Comparison of ENCODE assay signal across 14 cellular contexts in the genomic region with DNA sequence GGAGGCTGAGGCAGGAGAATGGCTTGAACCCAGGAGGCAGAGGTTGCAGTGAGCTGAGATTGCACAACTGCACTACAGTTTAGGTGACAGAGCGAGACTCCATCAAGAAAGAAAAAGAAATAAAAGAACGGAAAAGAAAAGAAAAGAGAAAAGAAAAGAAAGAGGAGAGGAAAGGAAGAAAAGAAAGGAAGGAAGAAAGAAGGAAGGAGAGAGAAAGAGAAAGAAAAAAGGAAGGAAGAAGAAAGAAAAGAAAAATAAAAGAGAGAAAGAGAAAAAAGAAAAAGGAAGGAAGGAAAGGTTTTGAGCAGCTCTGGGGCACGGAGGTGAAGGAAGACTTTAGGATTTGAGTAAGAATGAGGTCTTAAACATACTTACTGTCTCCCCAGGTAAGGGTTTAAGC. TPM values are rescaled to one million over a fixed set of nuclear protein-coding genes. Genes with fewer than 3 reads are reported as not detected.
DNase-seq lines count a peak whose midpoint lies in the region; ATAC-seq and TF ChIP-seq lines count a peak whose summit lies in the region.
"Had no signal": no experiment of that assay in that cellular context is flagged by ENCODE, and none has a peak within 500 bp of the region (broad histone marks: within the 10 kb centered on the region; RNA-seq: fewer than 3 reads in every experiment).

No MANE protein-coding gene starts in this region.

- H3K9me3 ChIP-seq in ascending aorta (no peaks in the 10 kb centered on the region), mesenchymal stem cell (ENCODE audit: control insufficient read depth, low read length) (no peaks in the 10 kb centered on the region), tibial artery (no peaks in the 10 kb centered on the region)
- H3K9me3 ChIP-seq: BLaER1 had no signal

- H2BK5ac ChIP-seq in mesenchymal stem cell (ENCODE audit: low read depth, low read length, poor library complexity, severe bottlenecking), result no peak overlapping the region

- no peak overlapping the region for H2BK12ac ChIP-seq in mesenchymal stem cell (ENCODE audit: low read length in 2 of 2)

- no peaks in the 10 kb centered on the region for H3K27me3 Mint-ChIP-seq in natural killer cell (ENCODE audit: low read depth in 2 of 2)
- no peaks in the 10 kb centered on the region for H3K27me3 Mint-ChIP-seq in natural killer cell treated with Interleukin-12 subunit alpha and Interleukin-12 subunit beta and Interleukin-15 and Interleukin-18, amount 100 ng/mL, for 72 hours
- H3K27me3 Mint-ChIP-seq: CD8-positive, alpha-beta memory T cell had no signal

- H2AFZ ChIP-seq in mesenchymal stem cell (ENCODE audit: low read depth, low read length), result no peak overlapping the region
- H2AFZ ChIP-seq: PC-9 had no signal

- peak overlapping the region; percentile 31 for H4K8ac ChIP-seq in mesenchymal stem cell (ENCODE audit: low read length)

- intact Hi-C loops in natural killer cell (cut with micrococcal nuclease), result no loop called here
- intact Hi-C loops in ascending aorta (cut with DNase I), result no loop called here
- intact Hi-C loops in tibial artery (cut with DNase I; ENCODE audit: low total_unique reads), result no loop called here

- DNase-seq in natural killer cell, result no peak
- DNase-seq in natural killer cell treated with Interleukin-12 subunit alpha and Interleukin-12 subunit beta and Interleukin-15 and Interleukin-18, amount 100 ng/mL, for 72 hours (ENCODE audit: low spot score), result no peak
- DNase-seq in ascending aorta (ENCODE audit: low spot score in 2 of 2), result no peak
- no peak for DNase-seq in mesenchymal stem cell
- DNase-seq in tibial artery, result no peak
- no peak for DNase-seq in COLO668 (lab: John Stamatoyannopoulos, UW; ENCODE audit: unreplicated experiment)
- DNase-seq: CD8-positive, alpha-beta memory T cell; NCI-H1105; NCI-H2081; SIG-M5 had no signal

- TF ChIP-seq CTCF in natural killer cell (IDR thresholded peaks at IDR 0.05) (no peak), ascending aorta (IDR thresholded peaks at IDR 0.05) (no peak), tibial artery (IDR thresholded peaks at IDR 0.05) (no peak)

- no peak overlapping the region for H2BK15ac ChIP-seq in mesenchymal stem cell (ENCODE audit: low read depth, poor library complexity, severe bottlenecking)

- H3K4me1 ChIP-seq in ascending aorta (peaks cover 0 to 3% of the 10 kb centered on the region in 2 donors), mesenchymal stem cell (ENCODE audit: control insufficient read depth, insufficient read depth, low read depth, low read length) (peaks cover 7% of the 10 kb centered on the region), tibial artery (peaks cover 0 to 11% (median 3%) of the 10 kb centered on the region in 4 donors)

- peak overlapping the region; percentile 31 to 75 for H3K27ac Mint-ChIP-seq in natural killer cell
- H3K27ac Mint-ChIP-seq in natural killer cell treated with Interleukin-12 subunit alpha and Interleukin-12 subunit beta and Interleukin-15 and Interleukin-18, amount 100 ng/mL, for 72 hours, result no peak overlapping the region

- no peak overlapping the region for H3K23ac ChIP-seq in mesenchymal stem cell (ENCODE audit: low read length in 2 of 2)

- H3K4ac ChIP-seq in mesenchymal stem cell (ENCODE audit: low read depth in 1 of 2, low read length in 2 of 2), result no peak overlapping the region

- H3K4me1 Mint-ChIP-seq in natural killer cell, result peaks cover 0 to 17% of the 10 kb centered on the region in 2 donors
- H3K4me1 Mint-ChIP-seq in natural killer cell treated with Interleukin-12 subunit alpha and Interleukin-12 subunit beta and Interleukin-15 and Interleukin-18, amount 100 ng/mL, for 72 hours (ENCODE audit: low read depth in 2 of 2), result peaks cover 8 to 13% of the 10 kb centered on the region in 2 donors

- no peak overlapping the region for H3K4me3 ChIP-seq in ascending aorta
- no peak overlapping the region for H3K4me3 ChIP-seq in mesenchymal stem cell (ENCODE audit: insufficient read depth in 1 of 2, low read depth in 1 of 2, low read length in 2 of 2)
- H3K4me3 ChIP-seq in tibial artery, result no peak overlapping the region
- H3K4me3 ChIP-seq: BLaER1, PC-9 had no signal

- ATAC-seq in natural killer cell, result no peak
- ATAC-seq in natural killer cell treated with Interleukin-12 subunit alpha and Interleukin-12 subunit beta and Interleukin-15 and Interleukin-18, amount 100 ng/mL, for 72 hours, result no peak
- ATAC-seq in GM21723 (IDR thresholded peaks at IDR 0.05; ENCODE audit: unreplicated experiment), result no peak
- ATAC-seq in HG03159 (IDR thresholded peaks at IDR 0.05; ENCODE audit: unreplicated experiment), result no peak

- peak overlapping the region; percentile 43 to 53 for H3K27ac ChIP-seq in ascending aorta
- H3K27ac ChIP-seq in mesenchymal stem cell (ENCODE audit: low read length, poor library complexity, severe bottlenecking), result no peak overlapping the region
- peak overlapping the region; percentile 60 to 66 for H3K27ac ChIP-seq in tibial artery
- H3K27ac ChIP-seq: BLaER1, PC-9 had no signal

- no peak overlapping the region for H2AK5ac ChIP-seq in mesenchymal stem cell (ENCODE audit: low read length, severe bottlenecking)

- no peak overlapping the region for H3K18ac ChIP-seq in mesenchymal stem cell (ENCODE audit: low read depth in 1 of 2, low read length in 2 of 2)

- H3K4me3 Mint-ChIP-seq in natural killer cell, result no peak overlapping the region
- H3K4me3 Mint-ChIP-seq in natural killer cell treated with Interleukin-12 subunit alpha and Interleukin-12 subunit beta and Interleukin-15 and Interleukin-18, amount 100 ng/mL, for 72 hours, result no peak overlapping the region
- H3K4me3 Mint-ChIP-seq: CD8-positive, alpha-beta memory T cell had no signal

- no peaks in the 10 kb centered on the region for H3K27me3 ChIP-seq in ascending aorta
- no peaks in the 10 kb centered on the region for H3K27me3 ChIP-seq in mesenchymal stem cell (ENCODE audit: control insufficient read depth in 1 of 2, insufficient read depth in 1 of 2, low read length in 2 of 2)
- no peaks in the 10 kb centered on the region for H3K27me3 ChIP-seq in tibial artery
- H3K27me3 ChIP-seq: BLaER1 had no signal

- peaks cover 98% of the 10 kb centered on the region in 2 donors for H3K36me3 ChIP-seq in ascending aorta
- peaks cover 76 to 94% of the 10 kb centered on the region in 2 experiments for H3K36me3 ChIP-seq in mesenchymal stem cell (ENCODE audit: control insufficient read depth in 1 of 2, insufficient read depth in 2 of 2, low read depth in 1 of 2, low read length in 2 of 2)
- peaks cover 95 to 100% (median 97%) of the 10 kb centered on the region in 3 donors for H3K36me3 ChIP-seq in tibial artery

- no peak overlapping the region for H4K91ac ChIP-seq in mesenchymal stem cell (ENCODE audit: low read length)

- peaks cover 19% of the 10 kb centered on the region for H3K36me3 Mint-ChIP-seq in natural killer cell
- H3K36me3 Mint-ChIP-seq in natural killer cell treated with Interleukin-12 subunit alpha and Interleukin-12 subunit beta and Interleukin-15 and Interleukin-18, amount 100 ng/mL, for 72 hours, result peaks cover 52% of the 10 kb centered on the region

- 91% methylated on average over 3 of the region's 3 CpGs for WGBS in mesenchymal stem cell

- no peak overlapping the region for H2BK120ac ChIP-seq in mesenchymal stem cell (ENCODE audit: low read depth, low read length)

- no peak overlapping the region for H3K14ac ChIP-seq in mesenchymal stem cell (ENCODE audit: low read length in 2 of 2)

- H3K79me1 ChIP-seq in mesenchymal stem cell (replicated peaks; ENCODE audit: low read length, poor library complexity, severe bottlenecking), result peaks cover 50% of the 10 kb centered on the region

- no peaks in the 10 kb centered on the region for H3K9me3 Mint-ChIP-seq in natural killer cell
- no peaks in the 10 kb centered on the region for H3K9me3 Mint-ChIP-seq in natural killer cell treated with Interleukin-12 subunit alpha and Interleukin-12 subunit beta and Interleukin-15 and Interleukin-18, amount 100 ng/mL, for 72 hours
- H3K9me3 Mint-ChIP-seq: CD8-positive, alpha-beta memory T cell had no signal

- no peak overlapping the region for H3K9ac ChIP-seq in mesenchymal stem cell (ENCODE audit: low read length)
- H3K9ac ChIP-seq: BLaER1 had no signal

- H3K4me2 ChIP-seq in mesenchymal stem cell (ENCODE audit: low read length, poor library complexity, severe bottlenecking), result no peak overlapping the region
- H3K4me2 ChIP-seq: BLaER1 had no signal

RNA-seq across cellular contexts. Expression of gene TLN1, which starts 18.4 kb away (rescaled TPM):
- 100 to 1,000 TPM; 509 to 552 (median 528) TPM for total RNA-seq in natural killer cell
- total RNA-seq in natural killer cell treated with Interleukin-12 subunit alpha and Interleukin-12 subunit beta and Interleukin-15 and Interleukin-18, amount 100 ng/mL, for 72 hours, result 100 to 1,000 TPM; 490 to 539 TPM
- total RNA-seq in ascending aorta, result 735 TPM
- 98.6 TPM for polyA plus RNA-seq in mesenchymal stem cell (2013, experiment 1 of 2)
- polyA plus RNA-seq in mesenchymal stem cell (2013, experiment 2 of 2), result 91.6 TPM

RNA-seq across cellular contexts. Expression of gene CREB3, which starts 18.9 kb away (rescaled TPM):
- total RNA-seq in natural killer cell (10 to 100 TPM; 15.7 to 19.7 (median 18.8) TPM), ascending aorta (48.3 TPM)
- 10 to 100 TPM; 29.4 to 35.7 TPM for total RNA-seq in natural killer cell treated with Interleukin-12 subunit alpha and Interleukin-12 subunit beta and Interleukin-15 and Interleukin-18, amount 100 ng/mL, for 72 hours
- polyA plus RNA-seq in mesenchymal stem cell (2013, experiment 1 of 2), result 45.6 TPM
- polyA plus RNA-seq in mesenchymal stem cell (2013, experiment 2 of 2), result 45.1 TPM

RNA-seq across cellular contexts. Expression of gene TPM2, which starts 23.9 kb away (rescaled TPM):
- total RNA-seq in natural killer cell (10 to 100 TPM; 20.9 to 23.8 (median 22.9) TPM), ascending aorta (1,923 TPM)
- total RNA-seq in natural killer cell treated with Interleukin-12 subunit alpha and Interleukin-12 subunit beta and Interleukin-15 and Interleukin-18, amount 100 ng/mL, for 72 hours, result 1 to 10 TPM; 1.4 to 5.9 TPM
- 890 TPM for polyA plus RNA-seq in mesenchymal stem cell (2013, experiment 1 of 2)
- polyA plus RNA-seq in mesenchymal stem cell (2013, experiment 2 of 2), result 890 TPM

RNA-seq across cellular contexts. Expression of gene GBA2, which starts 35.5 kb away (rescaled TPM):
- total RNA-seq in natural killer cell (100 to 1,000 TPM in 2 of 3 donors, 10 to 100 TPM in 1; 76.4 to 118 (median 101) TPM), ascending aorta (40.7 TPM)
- 10 to 100 TPM; 68.4 to 81.4 TPM for total RNA-seq in natural killer cell treated with Interleukin-12 subunit alpha and Interleukin-12 subunit beta and Interleukin-15 and Interleukin-18, amount 100 ng/mL, for 72 hours
- polyA plus RNA-seq in mesenchymal stem cell (2013, experiment 1 of 2), result 22.6 TPM
- polyA plus RNA-seq in mesenchymal stem cell (2013, experiment 2 of 2), result 20.1 TPM

RNA-seq across cellular contexts. Expression of gene RGP1, which starts 35.5 kb away (rescaled TPM):
- 10 to 100 TPM; 22.3 to 26.4 (median 23.3) TPM for total RNA-seq in natural killer cell
- 10 to 100 TPM; 17.9 to 19.6 TPM for total RNA-seq in natural killer cell treated with Interleukin-12 subunit alpha and Interleukin-12 subunit beta and Interleukin-15 and Interleukin-18, amount 100 ng/mL, for 72 hours
- 24.8 TPM for total RNA-seq in ascending aorta
- polyA plus RNA-seq in mesenchymal stem cell (2013, experiment 1 of 2), result 15.2 TPM
- polyA plus RNA-seq in mesenchymal stem cell (2013, experiment 2 of 2), result 15.1 TPM

Comparison
In these comparisons a context has a peak if more than half of its experiments do, and no peak if none do; other contexts are left out.
1. H3K27ac Mint-ChIP-seq: peak in natural killer cell (2 of 2); none in natural killer cell treated with Interleukin-12 subunit alpha and Interleukin-12 subunit beta and Interleukin-15 and Interleukin-18, amount 100 ng/mL, for 72 hours (0 of 2).
2. RNA of gene TPM2, which starts 23.9 kb away (total RNA-seq): 1,923 TPM in ascending aorta (single experiment); 20.9 to 23.8 TPM in natural killer cell and 1.4 to 5.9 TPM in natural killer cell treated with Interleukin-12 subunit alpha and Interleukin-12 subunit beta and Interleukin-15 and Interleukin-18, amount 100 ng/mL, for 72 hours; every median in the first group is over 10 times any median in the second.